Comparison of ENCODE assay signal across 1 cellular context in the genomic region with DNA sequence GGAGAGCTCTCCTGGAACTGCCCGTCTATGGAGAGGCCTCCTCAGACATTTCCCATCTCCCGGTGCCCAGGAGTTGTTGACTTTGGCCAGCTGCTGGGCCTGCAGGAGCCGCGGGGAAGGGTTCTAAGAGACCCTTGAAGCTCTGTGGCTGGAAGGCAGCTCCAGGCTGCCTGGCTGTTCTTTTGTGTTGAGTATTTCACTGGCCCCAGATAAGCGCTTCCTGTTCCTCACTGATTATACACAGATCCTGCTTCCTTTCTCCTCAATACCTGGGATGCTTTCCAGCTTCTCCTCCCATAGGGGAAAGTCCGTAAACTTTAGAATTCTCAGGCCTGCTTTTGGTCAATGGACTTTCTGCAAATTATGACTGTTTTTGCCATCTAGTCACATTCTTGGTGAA.
TF ChIP-seq lines count a peak whose summit lies in the region.

No MANE protein-coding gene starts in this region.

TF ChIP-seq in GM23338, 12 proteins besides CTCF, POLR2A, EP300 and RAD21:
- TF ChIP-seq, protein P1, sequence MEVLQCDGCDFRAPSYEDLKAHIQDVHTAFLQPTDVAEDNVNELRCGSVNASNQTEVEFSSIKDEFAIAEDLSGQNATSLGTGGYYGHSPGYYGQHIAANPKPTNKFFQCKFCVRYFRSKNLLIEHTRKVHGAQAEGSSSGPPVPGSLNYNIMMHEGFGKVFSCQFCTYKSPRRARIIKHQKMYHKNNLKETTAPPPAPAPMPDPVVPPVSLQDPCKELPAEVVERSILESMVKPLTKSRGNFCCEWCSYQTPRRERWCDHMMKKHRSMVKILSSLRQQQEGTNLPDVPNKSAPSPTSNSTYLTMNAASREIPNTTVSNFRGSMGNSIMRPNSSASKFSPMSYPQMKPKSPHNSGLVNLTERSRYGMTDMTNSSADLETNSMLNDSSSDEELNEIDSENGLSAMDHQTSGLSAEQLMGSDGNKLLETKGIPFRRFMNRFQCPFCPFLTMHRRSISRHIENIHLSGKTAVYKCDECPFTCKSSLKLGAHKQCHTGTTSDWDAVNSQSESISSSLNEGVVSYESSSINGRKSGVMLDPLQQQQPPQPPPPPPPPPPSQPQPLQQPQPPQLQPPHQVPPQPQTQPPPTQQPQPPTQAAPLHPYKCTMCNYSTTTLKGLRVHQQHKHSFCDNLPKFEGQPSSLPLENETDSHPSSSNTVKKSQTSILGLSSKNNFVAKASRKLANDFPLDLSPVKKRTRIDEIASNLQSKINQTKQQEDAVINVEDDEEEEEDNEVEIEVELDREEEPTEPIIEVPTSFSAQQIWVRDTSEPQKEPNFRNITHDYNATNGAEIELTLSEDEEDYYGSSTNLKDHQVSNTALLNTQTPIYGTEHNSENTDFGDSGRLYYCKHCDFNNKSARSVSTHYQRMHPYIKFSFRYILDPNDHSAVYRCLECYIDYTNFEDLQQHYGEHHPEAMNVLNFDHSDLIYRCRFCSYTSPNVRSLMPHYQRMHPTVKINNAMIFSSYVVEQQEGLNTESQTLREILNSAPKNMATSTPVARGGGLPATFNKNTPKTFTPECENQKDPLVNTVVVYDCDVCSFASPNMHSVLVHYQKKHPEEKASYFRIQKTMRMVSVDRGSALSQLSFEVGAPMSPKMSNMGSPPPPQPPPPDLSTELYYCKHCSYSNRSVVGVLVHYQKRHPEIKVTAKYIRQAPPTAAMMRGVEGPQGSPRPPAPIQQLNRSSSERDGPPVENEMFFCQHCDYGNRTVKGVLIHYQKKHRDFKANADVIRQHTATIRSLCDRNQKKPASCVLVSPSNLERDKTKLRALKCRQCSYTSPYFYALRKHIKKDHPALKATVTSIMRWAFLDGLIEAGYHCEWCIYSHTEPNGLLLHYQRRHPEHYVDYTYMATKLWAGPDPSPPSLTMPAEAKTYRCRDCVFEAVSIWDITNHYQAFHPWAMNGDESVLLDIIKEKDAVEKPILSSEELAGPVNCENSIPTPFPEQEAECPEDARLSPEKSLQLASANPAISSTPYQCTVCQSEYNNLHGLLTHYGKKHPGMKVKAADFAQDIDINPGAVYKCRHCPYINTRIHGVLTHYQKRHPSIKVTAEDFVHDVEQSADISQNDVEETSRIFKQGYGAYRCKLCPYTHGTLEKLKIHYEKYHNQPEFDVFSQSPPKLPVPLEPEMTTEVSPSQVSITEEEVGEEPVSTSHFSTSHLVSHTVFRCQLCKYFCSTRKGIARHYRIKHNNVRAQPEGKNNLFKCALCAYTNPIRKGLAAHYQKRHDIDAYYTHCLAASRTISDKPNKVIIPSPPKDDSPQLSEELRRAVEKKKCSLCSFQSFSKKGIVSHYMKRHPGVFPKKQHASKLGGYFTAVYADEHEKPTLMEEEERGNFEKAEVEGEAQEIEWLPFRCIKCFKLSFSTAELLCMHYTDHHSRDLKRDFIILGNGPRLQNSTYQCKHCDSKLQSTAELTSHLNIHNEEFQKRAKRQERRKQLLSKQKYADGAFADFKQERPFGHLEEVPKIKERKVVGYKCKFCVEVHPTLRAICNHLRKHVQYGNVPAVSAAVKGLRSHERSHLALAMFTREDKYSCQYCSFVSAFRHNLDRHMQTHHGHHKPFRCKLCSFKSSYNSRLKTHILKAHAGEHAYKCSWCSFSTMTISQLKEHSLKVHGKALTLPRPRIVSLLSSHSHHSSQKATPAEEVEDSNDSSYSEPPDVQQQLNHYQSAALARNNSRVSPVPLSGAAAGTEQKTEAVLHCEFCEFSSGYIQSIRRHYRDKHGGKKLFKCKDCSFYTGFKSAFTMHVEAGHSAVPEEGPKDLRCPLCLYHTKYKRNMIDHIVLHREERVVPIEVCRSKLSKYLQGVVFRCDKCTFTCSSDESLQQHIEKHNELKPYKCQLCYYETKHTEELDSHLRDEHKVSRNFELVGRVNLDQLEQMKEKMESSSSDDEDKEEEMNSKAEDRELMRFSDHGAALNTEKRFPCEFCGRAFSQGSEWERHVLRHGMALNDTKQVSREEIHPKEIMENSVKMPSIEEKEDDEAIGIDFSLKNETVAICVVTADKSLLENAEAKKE (CRISPR knock-in tag; IDR thresholded peaks at IDR 0.05): no peak
- TF ChIP-seq, protein P2, sequence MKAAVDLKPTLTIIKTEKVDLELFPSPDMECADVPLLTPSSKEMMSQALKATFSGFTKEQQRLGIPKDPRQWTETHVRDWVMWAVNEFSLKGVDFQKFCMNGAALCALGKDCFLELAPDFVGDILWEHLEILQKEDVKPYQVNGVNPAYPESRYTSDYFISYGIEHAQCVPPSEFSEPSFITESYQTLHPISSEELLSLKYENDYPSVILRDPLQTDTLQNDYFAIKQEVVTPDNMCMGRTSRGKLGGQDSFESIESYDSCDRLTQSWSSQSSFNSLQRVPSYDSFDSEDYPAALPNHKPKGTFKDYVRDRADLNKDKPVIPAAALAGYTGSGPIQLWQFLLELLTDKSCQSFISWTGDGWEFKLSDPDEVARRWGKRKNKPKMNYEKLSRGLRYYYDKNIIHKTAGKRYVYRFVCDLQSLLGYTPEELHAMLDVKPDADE (IDR thresholded peaks at IDR 0.05): no peak
- TF ChIP-seq STAT1 (IDR thresholded peaks at IDR 0.05; ENCODE audit: unreplicated experiment) (no peak), JUNB (IDR thresholded peaks at IDR 0.05; ENCODE audit: unreplicated experiment) (no peak), POLR2AphosphoS5 (IDR thresholded peaks at IDR 0.05; ENCODE audit: low read depth) (no peak), NANOG (IDR thresholded peaks at IDR 0.05; ENCODE audit: borderline replicate concordance) (no peak), EZH2phosphoT487 (IDR thresholded peaks at IDR 0.05; ENCODE audit: unreplicated experiment) (no peak), CREB1 (CRISPR knock-in tag; IDR thresholded peaks at IDR 0.05; ENCODE audit: low read depth) (no peak), ZNF114 (CRISPR knock-in tag; IDR thresholded peaks at IDR 0.05) (no peak), ZNF331 (CRISPR knock-in tag; IDR thresholded peaks at IDR 0.05; ENCODE audit: low read depth) (no peak), EZH2 (IDR thresholded peaks at IDR 0.05; ENCODE audit: low read depth, unreplicated experiment) (no peak)
- TF ChIP-seq, protein P3, sequence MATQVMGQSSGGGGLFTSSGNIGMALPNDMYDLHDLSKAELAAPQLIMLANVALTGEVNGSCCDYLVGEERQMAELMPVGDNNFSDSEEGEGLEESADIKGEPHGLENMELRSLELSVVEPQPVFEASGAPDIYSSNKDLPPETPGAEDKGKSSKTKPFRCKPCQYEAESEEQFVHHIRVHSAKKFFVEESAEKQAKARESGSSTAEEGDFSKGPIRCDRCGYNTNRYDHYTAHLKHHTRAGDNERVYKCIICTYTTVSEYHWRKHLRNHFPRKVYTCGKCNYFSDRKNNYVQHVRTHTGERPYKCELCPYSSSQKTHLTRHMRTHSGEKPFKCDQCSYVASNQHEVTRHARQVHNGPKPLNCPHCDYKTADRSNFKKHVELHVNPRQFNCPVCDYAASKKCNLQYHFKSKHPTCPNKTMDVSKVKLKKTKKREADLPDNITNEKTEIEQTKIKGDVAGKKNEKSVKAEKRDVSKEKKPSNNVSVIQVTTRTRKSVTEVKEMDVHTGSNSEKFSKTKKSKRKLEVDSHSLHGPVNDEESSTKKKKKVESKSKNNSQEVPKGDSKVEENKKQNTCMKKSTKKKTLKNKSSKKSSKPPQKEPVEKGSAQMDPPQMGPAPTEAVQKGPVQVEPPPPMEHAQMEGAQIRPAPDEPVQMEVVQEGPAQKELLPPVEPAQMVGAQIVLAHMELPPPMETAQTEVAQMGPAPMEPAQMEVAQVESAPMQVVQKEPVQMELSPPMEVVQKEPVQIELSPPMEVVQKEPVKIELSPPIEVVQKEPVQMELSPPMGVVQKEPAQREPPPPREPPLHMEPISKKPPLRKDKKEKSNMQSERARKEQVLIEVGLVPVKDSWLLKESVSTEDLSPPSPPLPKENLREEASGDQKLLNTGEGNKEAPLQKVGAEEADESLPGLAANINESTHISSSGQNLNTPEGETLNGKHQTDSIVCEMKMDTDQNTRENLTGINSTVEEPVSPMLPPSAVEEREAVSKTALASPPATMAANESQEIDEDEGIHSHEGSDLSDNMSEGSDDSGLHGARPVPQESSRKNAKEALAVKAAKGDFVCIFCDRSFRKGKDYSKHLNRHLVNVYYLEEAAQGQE (IDR thresholded peaks at IDR 0.05; ENCODE audit: unreplicated experiment): no peak
